ENCODE assay signal across 8 cellular contexts in genomic region chr7:24820730-24821044, GRCh38.
DNase-seq lines count a peak whose midpoint lies in the region; ATAC-seq and TF ChIP-seq lines count a peak whose summit lies in the region.

No MANE protein-coding gene starts in this region.

- POLR2A ChIA-PET in A673 (lab: Charles Lee; ENCODE audit: low non-redundant PET) = interaction anchor here (0.6 kb wide), 1 partner anchor 13 kb away, joined by 3 read pairs; no protein-coding TSS in a partner anchor

- H3K4me1 ChIP-seq in A673 (ENCODE audit: insufficient read depth, low read length, poor library complexity, severe bottlenecking) (peaks cover 27% of the 10 kb centered on the region), SJCRH30 (peaks cover 42% of the 10 kb centered on the region), foreskin keratinocyte (peaks cover 16% of the 10 kb centered on the region)

- ATAC-seq in foreskin keratinocyte = no peak
- no peak for ATAC-seq in GM18502 (IDR thresholded peaks at IDR 0.05; ENCODE audit: poor library complexity, unreplicated experiment)

- H3K27me3 ChIP-seq in A673 (replicated peaks; ENCODE audit: insufficient read depth, low read depth, low read length, poor library complexity) (no peaks in the 10 kb centered on the region), SJCRH30 (no peaks in the 10 kb centered on the region), foreskin keratinocyte (no peaks in the 10 kb centered on the region)

- H3K9me3 ChIP-seq in A673 (ENCODE audit: low read depth, low read length, poor library complexity, severe bottlenecking) = no peaks in the 10 kb centered on the region
- H3K9me3 ChIP-seq in SJCRH30 (replicated peaks) = no peaks in the 10 kb centered on the region

- H3K27ac ChIP-seq in A673 (ENCODE audit: low read depth, low read length, poor library complexity, severe bottlenecking) (peak overlapping the region; percentile 45), SJCRH30 (peak overlapping the region; percentile 83), foreskin keratinocyte (peak overlapping the region; percentile 98)

- DNase-seq in A673 (ENCODE audit: low spot score) (peak; percentile 19), SJCRH30 (no peak), foreskin keratinocyte (no peak), putamen (ENCODE audit: low spot score) (no peak), GM10266 (ENCODE audit: extremely low spot score) (no peak)
- no peak for DNase-seq in activated effector memory CD4-positive, alpha-beta T cell treated with Interleukin-2 at 50 U/mL for 16 hours

- TF ChIP-seq CTCF in A673 (conservative IDR thresholded peaks at IDR 0.05; ENCODE audit: low read depth, low read length) (no peak), foreskin keratinocyte (conservative IDR thresholded peaks at IDR 0.05) (no peak), GM10266 (IDR thresholded peaks at IDR 0.05; ENCODE audit: control insufficient read depth, insufficient read depth, low read depth, missing control alignments) (no peak)

- CTCF ChIA-PET in A673 (lab: Charles Lee) = interaction anchor here (0.6 to 2.1 kb wide), 6 partner anchors 8 to 272 kb away, joined by 3 to 15 read pairs (median 10); no protein-coding TSS in a partner anchor

- H3K36me3 ChIP-seq in A673 (ENCODE audit: insufficient read depth, low read length, poor library complexity, severe bottlenecking) (no peaks in the 10 kb centered on the region), SJCRH30 (peaks cover 7% of the 10 kb centered on the region; the same call in 1 of the 2 replicates)

- H3K4me3 ChIP-seq in A673 (ENCODE audit: low read depth, low read length, poor library complexity, severe bottlenecking) (no peak overlapping the region), GM08714 (ENCODE audit: low read length) (peak overlapping the region; percentile 29; the same call in 1 of the 2 replicates), SJCRH30 (peak overlapping the region; percentile 11)

- intact Hi-C loops in A673 (cut with micrococcal nuclease; ENCODE audit: unreplicated experiment) = loop anchor here (1.0 to 2.0 kb wide), 2 partner anchors 160 to 250 kb away; partner anchors contain the start of gene OSBPL3

- no TSS peak for BruUV-seq in A673 (replicated peaks; lab: Mats Ljungman, UMichigan)

Comparison
In these comparisons a context has a peak if more than half of its experiments do, and no peak if none do; other contexts are left out.
1. H3K27ac ChIP-seq: peak in every context shown above with its lines; median percentile 98 in foreskin keratinocyte; 83 in SJCRH30; 45 in A673.